ENCODE assay signal across 1 cellular context in genomic region chr6:27871919-27872633, GRCh38.
TF ChIP-seq lines count a peak whose summit lies in the region.

No MANE protein-coding gene starts in this region.

TF ChIP-seq in SK-N-SH, 30 proteins besides CTCF, POLR2A, EP300 and RAD21 (continued from another document):
- TF ChIP-seq USF2 (IDR thresholded peaks at IDR 0.05; ENCODE audit: borderline replicate concordance, low read depth, low read length), result no peak
- TF ChIP-seq, protein P1, sequence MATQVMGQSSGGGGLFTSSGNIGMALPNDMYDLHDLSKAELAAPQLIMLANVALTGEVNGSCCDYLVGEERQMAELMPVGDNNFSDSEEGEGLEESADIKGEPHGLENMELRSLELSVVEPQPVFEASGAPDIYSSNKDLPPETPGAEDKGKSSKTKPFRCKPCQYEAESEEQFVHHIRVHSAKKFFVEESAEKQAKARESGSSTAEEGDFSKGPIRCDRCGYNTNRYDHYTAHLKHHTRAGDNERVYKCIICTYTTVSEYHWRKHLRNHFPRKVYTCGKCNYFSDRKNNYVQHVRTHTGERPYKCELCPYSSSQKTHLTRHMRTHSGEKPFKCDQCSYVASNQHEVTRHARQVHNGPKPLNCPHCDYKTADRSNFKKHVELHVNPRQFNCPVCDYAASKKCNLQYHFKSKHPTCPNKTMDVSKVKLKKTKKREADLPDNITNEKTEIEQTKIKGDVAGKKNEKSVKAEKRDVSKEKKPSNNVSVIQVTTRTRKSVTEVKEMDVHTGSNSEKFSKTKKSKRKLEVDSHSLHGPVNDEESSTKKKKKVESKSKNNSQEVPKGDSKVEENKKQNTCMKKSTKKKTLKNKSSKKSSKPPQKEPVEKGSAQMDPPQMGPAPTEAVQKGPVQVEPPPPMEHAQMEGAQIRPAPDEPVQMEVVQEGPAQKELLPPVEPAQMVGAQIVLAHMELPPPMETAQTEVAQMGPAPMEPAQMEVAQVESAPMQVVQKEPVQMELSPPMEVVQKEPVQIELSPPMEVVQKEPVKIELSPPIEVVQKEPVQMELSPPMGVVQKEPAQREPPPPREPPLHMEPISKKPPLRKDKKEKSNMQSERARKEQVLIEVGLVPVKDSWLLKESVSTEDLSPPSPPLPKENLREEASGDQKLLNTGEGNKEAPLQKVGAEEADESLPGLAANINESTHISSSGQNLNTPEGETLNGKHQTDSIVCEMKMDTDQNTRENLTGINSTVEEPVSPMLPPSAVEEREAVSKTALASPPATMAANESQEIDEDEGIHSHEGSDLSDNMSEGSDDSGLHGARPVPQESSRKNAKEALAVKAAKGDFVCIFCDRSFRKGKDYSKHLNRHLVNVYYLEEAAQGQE (IDR thresholded peaks at IDR 0.05; ENCODE audit: low read depth, low read length), result peak; percentile 73; the same call in 1 of the 2 replicates
- TF ChIP-seq YY1 (IDR thresholded peaks at IDR 0.05; ENCODE audit: low read depth), result 0 out of 2 replicates have a peak, but pooled peaks have one; percentile 47
- TF ChIP-seq IRF3 (IDR thresholded peaks at IDR 0.05; ENCODE audit: low read depth, low read length), result peak; percentile 91
- TF ChIP-seq JUND (IDR thresholded peaks at IDR 0.05), result no peak; the same call in 1 of the 2 replicates
- TF ChIP-seq RXRA (IDR thresholded peaks at IDR 0.05; ENCODE audit: borderline replicate concordance, low read depth), result 0 out of 2 replicates have a peak, but pooled peaks have one; percentile 32
- peak; percentile 92; the same call in 1 of the 2 replicates for TF ChIP-seq SIN3A (IDR thresholded peaks at IDR 0.05; ENCODE audit: borderline replicate concordance, low read depth, low read length)
- no peak for TF ChIP-seq GATA2 (CRISPR knock-in tag; IDR thresholded peaks at IDR 0.05)
- no peak; the same call in 1 of the 2 replicates for TF ChIP-seq NFIC (IDR thresholded peaks at IDR 0.05; ENCODE audit: borderline replicate concordance)
- 0 out of 2 replicates have a peak, but pooled peaks have one; percentile 19 for TF ChIP-seq MAX (IDR thresholded peaks at IDR 0.05; ENCODE audit: low read depth)
- TF ChIP-seq GABPA (IDR thresholded peaks at IDR 0.05; ENCODE audit: low read depth), result no peak
- no peak for TF ChIP-seq MXI1 (IDR thresholded peaks at IDR 0.05; ENCODE audit: low read depth, low read length)
- peak; percentile 95 for TF ChIP-seq ZBTB33 (IDR thresholded peaks at IDR 0.05; ENCODE audit: borderline replicate concordance, low read depth)
- TF ChIP-seq TCF12 (IDR thresholded peaks at IDR 0.05), result peak; percentile 6; the same call in 1 of the 2 replicates
- TF ChIP-seq RCOR1 (IDR thresholded peaks at IDR 0.05; ENCODE audit: low read length), result peak; percentile 82
TF ChIP-seq in SK-N-SH: peak in this region for 15.
